In the genomic region with DNA sequence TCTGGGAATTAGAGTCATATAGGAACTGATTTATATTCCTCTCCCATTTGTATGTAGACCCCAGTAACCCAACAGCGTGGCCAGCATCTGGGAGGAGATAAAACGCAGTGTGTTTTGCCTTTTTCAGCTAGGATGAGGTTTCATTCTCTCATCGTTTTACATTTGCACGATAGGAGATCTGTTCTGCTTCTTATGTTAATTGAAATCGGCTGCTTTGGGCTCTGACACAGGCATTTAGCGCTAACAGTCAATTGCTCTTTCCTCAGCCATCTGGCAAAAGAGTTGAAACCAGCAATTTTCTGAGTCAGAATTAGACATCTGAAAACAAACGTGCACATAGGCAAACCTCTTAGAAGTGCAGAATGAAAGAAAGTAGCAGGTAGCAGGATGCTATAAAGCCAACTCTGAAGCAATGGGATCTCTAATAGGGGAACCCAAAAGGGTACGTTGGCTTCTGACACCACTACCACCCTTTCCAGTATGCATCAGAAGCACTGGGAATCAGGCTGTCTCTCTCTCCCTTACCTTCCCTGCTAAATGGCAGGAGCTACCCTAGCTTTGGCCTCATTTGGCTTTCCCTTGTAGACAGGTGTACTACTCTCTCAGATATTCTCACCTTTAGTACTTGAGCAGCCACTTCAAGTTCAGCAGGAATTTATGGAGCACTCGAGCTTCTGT, we compare ENCODE assay signal across 12 cellular contexts.
DNase-seq lines count a peak whose midpoint lies in the region; ATAC-seq and TF ChIP-seq lines count a peak whose summit lies in the region.
"Had no signal": no experiment of that assay in that cellular context is flagged by ENCODE, and none has a peak within 500 bp of the region (broad histone marks: within the 10 kb centered on the region; RNA-seq: fewer than 3 reads in every experiment).

No MANE protein-coding gene starts in this region.

- DNase-seq in neural progenitor cell (ENCODE audit: low spot score) (peak; percentile 5), GM10266 (ENCODE audit: extremely low spot score) (no peak)
- no peak for DNase-seq in NK-92 treated with Interleukin-12 subunit alpha and Interleukin-12 subunit beta, amount 100 ng/mL, for 24 hours (lab: John Stamatoyannopoulos, UW)
- DNase-seq: activated CD8-positive, alpha-beta memory T cell treated with anti-CD3 and anti-CD28 coated beads for 24 hours; effector memory CD8-positive, alpha-beta T cell; pancreas; stomach had no signal

- H3K27ac Mint-ChIP-seq in activated T-helper 17 cell treated with anti-CD3 and anti-CD28 coated beads, Interleukin-2, amount 50 U/mL, for 72 hours = no peak overlapping the region
- H3K27ac Mint-ChIP-seq in neural progenitor cell = no peak overlapping the region

- H3K36me3 Mint-ChIP-seq in activated T-helper 17 cell treated with anti-CD3 and anti-CD28 coated beads, Interleukin-2, amount 50 U/mL, for 72 hours (ENCODE audit: low read depth) = no peaks in the 10 kb centered on the region
- H3K36me3 Mint-ChIP-seq in neural progenitor cell = no peaks in the 10 kb centered on the region

- H3K4me3 ChIP-seq in HUES6 (ENCODE audit: low read depth, low read length) = peak overlapping the region; percentile 19; the same call in 1 of the 2 replicates
- no peak overlapping the region for H3K4me3 ChIP-seq in neural progenitor cell
- H3K4me3 ChIP-seq: pancreas, stomach had no signal

- H3K9ac ChIP-seq in ES-I3 (ENCODE audit: low read depth, low read length) (0 out of 2 replicates have a peak overlapping the region, but pooled peaks have one; percentile 4), HUES6 (ENCODE audit: low read length) (peak overlapping the region; percentile 21), neural progenitor cell (no peak overlapping the region)

- H3K36me3 ChIP-seq in ES-I3 (ENCODE audit: insufficient read depth, low read length) (no peaks in the 10 kb centered on the region), HUES6 (ENCODE audit: control insufficient read depth, insufficient read depth, low read length) (no peaks in the 10 kb centered on the region), neural progenitor cell (no peaks in the 10 kb centered on the region)
- H3K36me3 ChIP-seq: pancreas, stomach had no signal

- H3K27me3 ChIP-seq in HUES6 (ENCODE audit: control insufficient read depth, insufficient read depth, low read length) (peaks cover 3% of the 10 kb centered on the region; the same call in 1 of the 2 replicates), neural progenitor cell (peaks cover 39% of the 10 kb centered on the region)
- H3K27me3 ChIP-seq: pancreas, stomach had no signal

- H3K4me2 ChIP-seq in neural progenitor cell = peak overlapping the region; percentile 46

- ATAC-seq in activated T-helper 17 cell treated with anti-CD3 and anti-CD28 coated beads, Interleukin-2, amount 50 U/mL, for 72 hours (replicated peaks) = peak; percentile 37
- ATAC-seq in GM18868 (IDR thresholded peaks at IDR 0.05; ENCODE audit: unreplicated experiment) = no peak
- ATAC-seq in GM18517 (IDR thresholded peaks at IDR 0.05; ENCODE audit: unreplicated experiment) = no peak
- ATAC-seq: effector memory CD8-positive, alpha-beta T cell had no signal

- no peaks in the 10 kb centered on the region for H3F3A ChIP-seq in neural progenitor cell (ENCODE audit: low read depth)

- no peaks in the 10 kb centered on the region for H3K9me3 Mint-ChIP-seq in activated T-helper 17 cell treated with anti-CD3 and anti-CD28 coated beads, Interleukin-2, amount 50 U/mL, for 72 hours
- peaks cover 6% of the 10 kb centered on the region for H3K9me3 Mint-ChIP-seq in neural progenitor cell
- H3K9me3 Mint-ChIP-seq: effector memory CD8-positive, alpha-beta T cell had no signal

- H3K4me1 ChIP-seq in ES-I3 (ENCODE audit: insufficient read depth, low read length) = peaks cover 22% of the 10 kb centered on the region
- peaks cover 35% of the 10 kb centered on the region for H3K4me1 ChIP-seq in HUES6 (ENCODE audit: control insufficient read depth, insufficient read depth, low read length)
- H3K4me1 ChIP-seq in neural progenitor cell = peaks cover 7% of the 10 kb centered on the region
- H3K4me1 ChIP-seq: pancreas had no signal

- H3K27me3 Mint-ChIP-seq in activated T-helper 17 cell treated with anti-CD3 and anti-CD28 coated beads, Interleukin-2, amount 50 U/mL, for 72 hours = no peaks in the 10 kb centered on the region
- H3K27me3 Mint-ChIP-seq in neural progenitor cell (ENCODE audit: insufficient read depth, low read depth) = peaks cover 3% of the 10 kb centered on the region

- H3K4me3 Mint-ChIP-seq in activated T-helper 17 cell treated with anti-CD3 and anti-CD28 coated beads, Interleukin-2, amount 50 U/mL, for 72 hours = no peak overlapping the region
- peak overlapping the region; percentile 41 for H3K4me3 Mint-ChIP-seq in neural progenitor cell

- H3K27ac ChIP-seq in HUES6 (ENCODE audit: low read depth, low read length) (no peak overlapping the region), neural progenitor cell (no peak overlapping the region)
- H3K27ac ChIP-seq: pancreas had no signal

- no peaks in the 10 kb centered on the region for H3K9me3 ChIP-seq in ES-I3 (ENCODE audit: control insufficient read depth, insufficient read depth, low read length)
- peaks cover 13% of the 10 kb centered on the region; the same call in 1 of the 2 replicates for H3K9me3 ChIP-seq in HUES6 (ENCODE audit: control insufficient read depth, insufficient read depth, low read depth, low read length)
- no peaks in the 10 kb centered on the region for H3K9me3 ChIP-seq in neural progenitor cell (ENCODE audit: low read depth)
- H3K9me3 ChIP-seq: pancreas, stomach had no signal

- TF ChIP-seq CTCF in neural progenitor cell (IDR thresholded peaks at IDR 0.05) = no peak
- no peak for TF ChIP-seq CTCF in GM10266 (IDR thresholded peaks at IDR 0.05; ENCODE audit: control insufficient read depth, insufficient read depth, low read depth, missing control alignments)

- peaks cover 4% of the 10 kb centered on the region for H3K4me1 Mint-ChIP-seq in activated T-helper 17 cell treated with anti-CD3 and anti-CD28 coated beads, Interleukin-2, amount 50 U/mL, for 72 hours
- peaks cover 45% of the 10 kb centered on the region for H3K4me1 Mint-ChIP-seq in neural progenitor cell

- H2AFZ ChIP-seq in neural progenitor cell (replicated peaks) = no peak overlapping the region

- H3K79me2 ChIP-seq in neural progenitor cell (ENCODE audit: low read depth) = no peaks in the 10 kb centered on the region

- no peaks in the 10 kb centered on the region for H4K20me1 ChIP-seq in neural progenitor cell (ENCODE audit: low read depth)
